Comparison of ENCODE assay signal across 17 cellular contexts in the genomic region with DNA sequence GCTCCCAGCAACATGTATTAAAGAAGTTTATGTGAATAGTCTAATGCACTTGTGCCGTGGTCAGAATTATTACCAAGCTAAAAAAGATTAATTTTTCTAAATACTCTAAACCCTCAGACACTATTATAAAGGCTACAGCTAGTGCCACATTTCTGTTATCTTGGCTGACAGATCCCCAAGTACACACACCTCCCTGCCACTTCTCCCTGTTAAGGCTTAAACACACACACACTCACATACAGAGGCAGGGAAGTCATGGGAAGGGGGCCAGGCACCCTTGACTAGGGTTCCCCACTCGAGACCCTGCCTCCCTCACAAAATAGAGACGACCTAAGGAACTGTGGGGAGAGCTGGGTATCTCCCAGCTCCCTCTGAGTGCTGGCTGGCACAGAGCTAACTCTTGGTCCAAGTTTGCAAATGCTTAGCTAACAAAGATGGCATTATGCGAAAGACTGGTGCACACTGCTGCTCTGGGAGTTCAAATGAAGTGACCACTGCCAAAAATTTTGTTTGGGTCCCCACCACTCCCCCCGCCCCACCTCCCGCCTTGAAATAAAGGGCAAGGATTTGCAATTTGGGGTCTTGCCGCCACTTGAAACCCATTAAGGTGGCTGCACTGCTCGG. TPM values are rescaled to one million over a fixed set of nuclear protein-coding genes. Genes with fewer than 3 reads are reported as not detected.
DNase-seq lines count a peak whose midpoint lies in the region; ATAC-seq and TF ChIP-seq lines count a peak whose summit lies in the region.
"Had no signal": no experiment of that assay in that cellular context is flagged by ENCODE, and none has a peak within 500 bp of the region (broad histone marks: within the 10 kb centered on the region; RNA-seq: fewer than 3 reads in every experiment).

No MANE protein-coding gene starts in this region.

- H3K9me3 ChIP-seq in cardiac muscle cell (ENCODE audit: low read depth), result no peaks in the 10 kb centered on the region
- H3K9me3 ChIP-seq in CD4-positive, alpha-beta T cell (ENCODE audit: control insufficient read depth, low read length), result no peaks in the 10 kb centered on the region
- H3K9me3 ChIP-seq: Peyer's patch, thyroid gland had no signal

- no peak for ATAC-seq in CD4-positive, alpha-beta T cell (ENCODE audit: poor library complexity)
- ATAC-seq in GM18505 (IDR thresholded peaks at IDR 0.05; ENCODE audit: unreplicated experiment), result no peak

- no peaks in the 10 kb centered on the region for H3K9me3 Mint-ChIP-seq in nephron progenitor cell
- H3K9me3 Mint-ChIP-seq in CD4-positive, alpha-beta T cell, result no peaks in the 10 kb centered on the region
- H3K9me3 Mint-ChIP-seq: naive B cell had no signal

- peaks cover 84% of the 10 kb centered on the region for H3K4me1 Mint-ChIP-seq in nephron progenitor cell
- peaks cover 56% of the 10 kb centered on the region for H3K4me1 Mint-ChIP-seq in CD4-positive, alpha-beta T cell (ENCODE audit: low read depth)

- peak overlapping the region; percentile 31 for H3K27ac ChIP-seq in VCaP
- peak overlapping the region; percentile 25 for H3K27ac ChIP-seq in cardiac muscle cell
- H3K27ac ChIP-seq in CD4-positive, alpha-beta T cell (ENCODE audit: low read depth, low read length), result no peak overlapping the region
- H3K27ac ChIP-seq: HL-60, Peyer's patch had no signal

- no peaks in the 10 kb centered on the region for H3K27me3 Mint-ChIP-seq in nephron progenitor cell (ENCODE audit: low read depth, poor library complexity)
- H3K27me3 Mint-ChIP-seq in CD4-positive, alpha-beta T cell, result no peaks in the 10 kb centered on the region
- H3K27me3 Mint-ChIP-seq: naive B cell had no signal

- H3K36me3 Mint-ChIP-seq in nephron progenitor cell (ENCODE audit: low read depth), result peaks cover 90% of the 10 kb centered on the region
- peaks cover 92% of the 10 kb centered on the region for H3K36me3 Mint-ChIP-seq in CD4-positive, alpha-beta T cell (ENCODE audit: low read depth)

- H3K4me1 ChIP-seq in cardiac muscle cell (ENCODE audit: low read depth), result peaks cover 28% of the 10 kb centered on the region

- peak overlapping the region; percentile 96 for H3K27ac Mint-ChIP-seq in nephron progenitor cell
- H3K27ac Mint-ChIP-seq in CD4-positive, alpha-beta T cell, result no peak overlapping the region

- no peak overlapping the region for H3K4me3 ChIP-seq in cardiac muscle cell
- H3K4me3 ChIP-seq: Peyer's patch, thyroid gland had no signal

- no peaks in the 10 kb centered on the region for H3K27me3 ChIP-seq in cardiac muscle cell
- no peaks in the 10 kb centered on the region for H3K27me3 ChIP-seq in CD4-positive, alpha-beta T cell (ENCODE audit: control insufficient read depth, insufficient read depth, low read length)
- H3K27me3 ChIP-seq: Peyer's patch, thyroid gland had no signal

- DNase-seq in Ammon's horn (ENCODE audit: low spot score) (peak; percentile 85), cardiac muscle cell (ENCODE audit: low read depth in 1 of 2, low spot score in 1 of 2) (no peak), nephron progenitor cell (no peak), NCI-H82 treated with DMSO at 0.1 percent for 48 hours (lab: John Stamatoyannopoulos, UW; ENCODE audit: unreplicated experiment) (no peak)
- no peak for DNase-seq in activated naive CD4-positive, alpha-beta T cell (lab: John Stamatoyannopoulos, UW)
- DNase-seq in CD4-positive, alpha-beta T cell, result no peak
- DNase-seq: effector CD4-positive, alpha-beta T cell; HCEC 1CT; Kasumi-1; naive B cell; NCI-H1436; NCI-H510A treated with DMSO at 0.1 percent for 48 hours; Peyer's patch had no signal

- peaks cover 56% of the 10 kb centered on the region for H3K36me3 ChIP-seq in cardiac muscle cell

- intact Hi-C loops in CD4-positive, alpha-beta T cell (cut with DNase I, micrococcal nuclease), result no loop called here

- no peak for TF ChIP-seq POLR2A in GM18505 (IDR thresholded peaks at IDR 0.05; ENCODE audit: borderline replicate concordance, extremely low read depth, insufficient read depth, insufficient read length)

- no peak overlapping the region for H3K4me3 Mint-ChIP-seq in nephron progenitor cell
- no peak overlapping the region for H3K4me3 Mint-ChIP-seq in CD4-positive, alpha-beta T cell
- H3K4me3 Mint-ChIP-seq: naive B cell had no signal

- CTCF ChIA-PET in CD4-positive, alpha-beta T cell (lab: Charles Lee), result interaction anchor here (1.3 kb wide), 1 partner anchor 93 kb away, joined by 3 read pairs; no protein-coding TSS in a partner anchor

- TF ChIP-seq CTCF in VCaP (conservative IDR thresholded peaks at IDR 0.05), result no peak
- TF ChIP-seq CTCF in cardiac muscle cell (IDR thresholded peaks at IDR 0.05; ENCODE audit: low read depth, low read length), result no peak
- no peak for TF ChIP-seq CTCF in nephron progenitor cell (IDR thresholded peaks at IDR 0.05)
- no peak for TF ChIP-seq CTCF in CD4-positive, alpha-beta T cell (IDR thresholded peaks at IDR 0.05)

- POLR2A ChIA-PET in CD4-positive, alpha-beta T cell (lab: Charles Lee), result interaction anchor here (0.8 to 1.4 kb wide), 3 partner anchors 11 to 196 kb away, joined by 3 to 5 read pairs (median 3); a partner anchor contains a TSS

RNA-seq across cellular contexts. Expression of a gene that starts 9.8 kb away (rescaled TPM):
- total RNA-seq in cardiac muscle cell, result 81.0 and 90.6 TPM in 2 replicates
- polyA plus RNA-seq in cardiac muscle cell, result 40.2 and 56.0 TPM in 2 replicates
- 10 to 100 TPM; 50.6 to 52.4 TPM for total RNA-seq in CD4-positive, alpha-beta T cell
